ENCODE assay signal across 8 cellular contexts in the genomic region with DNA sequence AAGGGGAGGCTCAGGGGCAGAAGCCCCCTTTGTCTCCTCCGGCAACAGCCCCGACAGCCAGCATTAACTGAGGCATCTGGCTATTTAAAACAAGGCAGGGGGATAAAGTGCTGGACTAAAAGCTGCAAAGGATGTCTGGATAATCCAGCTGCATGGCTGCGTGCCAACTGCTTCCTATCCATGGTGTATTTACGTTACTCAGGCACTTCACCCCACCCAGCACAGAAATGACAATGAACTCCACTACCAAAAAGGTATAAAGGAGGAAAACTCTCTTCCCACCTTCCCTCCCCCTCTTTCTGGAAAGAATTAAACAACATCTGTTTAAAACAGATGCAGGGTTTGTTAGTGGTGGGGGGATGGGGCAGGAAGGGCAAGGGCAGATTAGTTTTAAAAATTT.
DNase-seq lines count a peak whose midpoint lies in the region; ATAC-seq and TF ChIP-seq lines count a peak whose summit lies in the region.

No MANE protein-coding gene starts in this region.

- TF ChIP-seq CTCF in endodermal cell (conservative IDR thresholded peaks at IDR 0.05), result no peak
- no peak for TF ChIP-seq CTCF in progenitor cell of endocrine pancreas (IDR thresholded peaks at IDR 0.05; ENCODE audit: unreplicated experiment)

- H3K4me1 ChIP-seq in HAP-1, result peaks cover 26% of the 10 kb centered on the region
- H3K4me1 ChIP-seq in endodermal cell (ENCODE audit: control insufficient read depth, insufficient read depth, low read length), result peaks cover 29% of the 10 kb centered on the region

- H3K36me3 ChIP-seq in HAP-1 (replicated peaks) (no peaks in the 10 kb centered on the region), endodermal cell (ENCODE audit: control insufficient read depth, insufficient read depth, low read length) (peaks cover 2% of the 10 kb centered on the region)

- H3K27ac Mint-ChIP-seq in endodermal cell (no peak overlapping the region), progenitor cell of endocrine pancreas (peak overlapping the region; percentile 26)
- H3K27ac Mint-ChIP-seq in stimulated activated memory B cell treated with anti-CD40 and anti-IgM and Interleukin-4, amounts not matched to agents 10 μg/mL and 1 μg/mL and 100 μg/mL, for 72 hours, result no peak overlapping the region

- DNase-seq in HAP-1 (ENCODE audit: low spot score in 2 of 2) (peak; percentile 88 to 93), NCI-H748 (lab: John Stamatoyannopoulos, UW; ENCODE audit: unreplicated experiment) (peak; percentile 84), endodermal cell (no peak), progenitor cell of endocrine pancreas (ENCODE audit: low spot score, unreplicated experiment) (no peak), T1000 (lab: John Stamatoyannopoulos, UW) (no peak)
- DNase-seq in activated CD4-positive, CD25-positive, alpha-beta regulatory T cell (lab: John Stamatoyannopoulos, UW), result no peak

- H3K4me3 ChIP-seq in HAP-1 (no peak overlapping the region), endodermal cell (ENCODE audit: low read length) (peak overlapping the region; percentile 54)

- in situ Hi-C loops in HAP-1 (cut with MboI; ENCODE audit: low sequenced_read_pairs), result no loop called here

- H3K27me3 ChIP-seq in HAP-1 (ENCODE audit: low read depth) (no peaks in the 10 kb centered on the region), endodermal cell (ENCODE audit: control insufficient read depth, insufficient read depth, low read length, poor library complexity, severe bottlenecking) (no peaks in the 10 kb centered on the region)

- peaks cover 7% of the 10 kb centered on the region for H3K36me3 Mint-ChIP-seq in endodermal cell (ENCODE audit: low read depth)
- H3K36me3 Mint-ChIP-seq in progenitor cell of endocrine pancreas (ENCODE audit: insufficient read depth), result peaks cover 1% of the 10 kb centered on the region
- H3K36me3 Mint-ChIP-seq in stimulated activated memory B cell treated with anti-CD40 and anti-IgM and Interleukin-4, amounts not matched to agents 10 μg/mL and 1 μg/mL and 100 μg/mL, for 72 hours, result peaks cover 17% of the 10 kb centered on the region

- H3K4me3 Mint-ChIP-seq in endodermal cell, result peak overlapping the region; percentile 2
- no peak overlapping the region for H3K4me3 Mint-ChIP-seq in progenitor cell of endocrine pancreas (ENCODE audit: low read depth)
- H3K4me3 Mint-ChIP-seq in stimulated activated memory B cell treated with anti-CD40 and anti-IgM and Interleukin-4, amounts not matched to agents 10 μg/mL and 1 μg/mL and 100 μg/mL, for 72 hours, result no peak overlapping the region

- no peak for ATAC-seq in stimulated activated memory B cell treated with anti-CD40 and anti-IgM and Interleukin-4, amounts not matched to agents 10 μg/mL and 1 μg/mL and 100 μg/mL, for 72 hours
- no peak for ATAC-seq in HG03097 (IDR thresholded peaks at IDR 0.05; ENCODE audit: low FRiP score, unreplicated experiment)

- no peaks in the 10 kb centered on the region for H3K27me3 Mint-ChIP-seq in endodermal cell (ENCODE audit: insufficient read depth)
- H3K27me3 Mint-ChIP-seq in progenitor cell of endocrine pancreas, result no peaks in the 10 kb centered on the region
- peaks cover 56% of the 10 kb centered on the region for H3K27me3 Mint-ChIP-seq in stimulated activated memory B cell treated with anti-CD40 and anti-IgM and Interleukin-4, amounts not matched to agents 10 μg/mL and 1 μg/mL and 100 μg/mL, for 72 hours

- H3K4me1 Mint-ChIP-seq in endodermal cell (peaks cover 44% of the 10 kb centered on the region), progenitor cell of endocrine pancreas (ENCODE audit: low read depth) (peaks cover 17% of the 10 kb centered on the region)
- no peaks in the 10 kb centered on the region for H3K4me1 Mint-ChIP-seq in stimulated activated memory B cell treated with anti-CD40 and anti-IgM and Interleukin-4, amounts not matched to agents 10 μg/mL and 1 μg/mL and 100 μg/mL, for 72 hours

- peak overlapping the region; percentile 59 for H3K27ac ChIP-seq in endodermal cell (ENCODE audit: low read depth, low read length)

- H3K9me3 ChIP-seq in HAP-1 (no peaks in the 10 kb centered on the region), endodermal cell (ENCODE audit: control insufficient read depth, low read length) (no peaks in the 10 kb centered on the region)

- no peaks in the 10 kb centered on the region for H3K9me3 Mint-ChIP-seq in endodermal cell
- no peaks in the 10 kb centered on the region for H3K9me3 Mint-ChIP-seq in progenitor cell of endocrine pancreas (ENCODE audit: low read depth)
- peaks cover 4% of the 10 kb centered on the region for H3K9me3 Mint-ChIP-seq in stimulated activated memory B cell treated with anti-CD40 and anti-IgM and Interleukin-4, amounts not matched to agents 10 μg/mL and 1 μg/mL and 100 μg/mL, for 72 hours

- 79% methylated on average over 4 of the region's 4 CpGs; no CpG with 5 or more reads in 1 of the 2 experiments for WGBS in endodermal cell (ENCODE audit: insufficient coverage in 1 of 2, insufficient read length in 1 of 2), 2 experiments

- H3K9ac ChIP-seq in endodermal cell (ENCODE audit: extremely low read depth, low read length, poor library complexity, severe bottlenecking), result peak overlapping the region; percentile 18

Comparison
In these comparisons a context has a peak if more than half of its experiments do, and no peak if none do; other contexts are left out.
1. DNase-seq: peak in HAP-1 (2 of 2) and NCI-H748 (single experiment); none in endodermal cell (single experiment), progenitor cell of endocrine pancreas (single experiment), activated CD4-positive, CD25-positive, alpha-beta regulatory T cell (0 of 4) and T1000 (single experiment).